13 cellular contexts compared by ENCODE assay signal in genomic region chr2:140797718-140798117, GRCh38.
DNase-seq lines count a peak whose midpoint lies in the region; ATAC-seq and TF ChIP-seq lines count a peak whose summit lies in the region.
"Had no signal": no experiment of that assay in that cellular context is flagged by ENCODE, and none has a peak within 500 bp of the region (broad histone marks: within the 10 kb centered on the region; RNA-seq: fewer than 3 reads in every experiment).

No MANE protein-coding gene starts in this region.

- H3K4me1 ChIP-seq in DOHH2 (ENCODE audit: control insufficient read depth, low read length): peaks cover 7% of the 10 kb centered on the region

- no peak for TF ChIP-seq CTCF in DOHH2 (IDR thresholded peaks at IDR 0.05; ENCODE audit: low read depth, low read length, poor library complexity, severe bottlenecking)

- H3K4me2 ChIP-seq in DOHH2 (ENCODE audit: low read length): peak overlapping the region; percentile 27

- peak; percentile 96 for ATAC-seq in GM19351 (IDR thresholded peaks at IDR 0.05; ENCODE audit: unreplicated experiment)
- peak; percentile 71 for ATAC-seq in HG02642 (IDR thresholded peaks at IDR 0.05; ENCODE audit: poor library complexity, unreplicated experiment)
- peak; percentile 89 for ATAC-seq in HG03439 (IDR thresholded peaks at IDR 0.05; ENCODE audit: unreplicated experiment)

- H3K36me3 Mint-ChIP-seq in activated CD4-positive, alpha-beta T cell treated with anti-CD3 and anti-CD28 coated beads, Interleukin-2, amount 10 ng/mL, durations not matched to agents 7 days and 5 days (ENCODE audit: low read depth): no peaks in the 10 kb centered on the region
- H3K36me3 Mint-ChIP-seq: IgD-negative memory B cell, immature natural killer cell had no signal

- H3K36me3 ChIP-seq in DOHH2 (ENCODE audit: control insufficient read depth, low read length): no peaks in the 10 kb centered on the region

- H3F3A ChIP-seq in DOHH2 (ENCODE audit: control insufficient read depth, insufficient read depth): no peaks in the 10 kb centered on the region

- no peak overlapping the region for H3K27ac Mint-ChIP-seq in activated CD4-positive, alpha-beta T cell treated with anti-CD3 and anti-CD28 coated beads, Interleukin-2, amount 10 ng/mL, durations not matched to agents 7 days and 5 days
- H3K27ac Mint-ChIP-seq: IgD-negative memory B cell, immature natural killer cell had no signal

- H3K9me3 Mint-ChIP-seq in activated CD4-positive, alpha-beta T cell treated with anti-CD3 and anti-CD28 coated beads, Interleukin-2, amount 10 ng/mL, durations not matched to agents 7 days and 5 days: peaks cover 6% of the 10 kb centered on the region

- H3K9me3 ChIP-seq in DOHH2 (ENCODE audit: control insufficient read depth, insufficient read depth, low read length): no peaks in the 10 kb centered on the region

- POLR2A ChIA-PET in activated CD4-positive, alpha-beta T cell treated with anti-CD3 and anti-CD28 coated beads, Interleukin-2, amount 10 ng/mL, durations not matched to agents 7 days and 5 days (lab: Charles Lee): no interaction called here

- no peaks in the 10 kb centered on the region for H3K27me3 Mint-ChIP-seq in activated CD4-positive, alpha-beta T cell treated with anti-CD3 and anti-CD28 coated beads, Interleukin-2, amount 10 ng/mL, durations not matched to agents 7 days and 5 days
- H3K27me3 Mint-ChIP-seq: IgD-negative memory B cell had no signal

- no peaks in the 10 kb centered on the region for H3K27me3 ChIP-seq in DOHH2 (ENCODE audit: control insufficient read depth, low read length)

- H4K20me1 ChIP-seq in DOHH2 (ENCODE audit: control insufficient read depth, insufficient read depth, low read depth, low read length): no peaks in the 10 kb centered on the region

- H3K4me3 Mint-ChIP-seq in activated CD4-positive, alpha-beta T cell treated with anti-CD3 and anti-CD28 coated beads, Interleukin-2, amount 10 ng/mL, durations not matched to agents 7 days and 5 days: no peak overlapping the region
- H3K4me3 Mint-ChIP-seq: immature natural killer cell had no signal

- DNase-seq in stimulated activated CD4-positive, alpha-beta T cell treated with anti-CD3 and anti-CD28 coated beads, Interleukin-4, amount 100 ng/mL, for 1 hour: no peak
- no peak for DNase-seq in cortex of kidney (lab: John Stamatoyannopoulos, UW)
- DNase-seq in GF-D8 (lab: John Stamatoyannopoulos, UW): no peak
- DNase-seq in activated CD4-positive, alpha-beta T cell treated with anti-CD3 and anti-CD28 coated beads, Interleukin-2, amount 10 ng/mL, durations not matched to agents 7 days and 5 days: no peak
- DNase-seq: DMS 273 treated with DMSO at 0.1 percent for 48 hours, immature natural killer cell, NCI-H2171, Right ventricle myocardium superior had no signal

- 0 out of 2 replicates have a peak overlapping the region, but pooled peaks have one; percentile 12 for H3K4me3 ChIP-seq in DOHH2 (ENCODE audit: low read length)

- no peaks in the 10 kb centered on the region for H3K79me2 ChIP-seq in DOHH2 (ENCODE audit: control insufficient read depth, low read length)

- no peaks in the 10 kb centered on the region for H3K4me1 Mint-ChIP-seq in activated CD4-positive, alpha-beta T cell treated with anti-CD3 and anti-CD28 coated beads, Interleukin-2, amount 10 ng/mL, durations not matched to agents 7 days and 5 days
- H3K4me1 Mint-ChIP-seq: immature natural killer cell had no signal

- no peak overlapping the region for H3K27ac ChIP-seq in DOHH2 (ENCODE audit: low read depth, low read length)

- CTCF ChIA-PET in activated CD4-positive, alpha-beta T cell treated with anti-CD3 and anti-CD28 coated beads, Interleukin-2, amount 10 ng/mL, durations not matched to agents 7 days and 5 days (lab: Charles Lee): no interaction called here

- no peaks in the 10 kb centered on the region for H3K9me2 ChIP-seq in DOHH2 (replicated peaks; ENCODE audit: control insufficient read depth, low read length)
